27 cellular contexts compared by ENCODE assay signal in genomic region chr7:47771990-47772360, GRCh38.
DNase-seq lines count a peak whose midpoint lies in the region; ATAC-seq, FAIRE-seq and TF ChIP-seq lines count a peak whose summit lies in the region.
"Had no signal": no experiment of that assay in that cellular context is flagged by ENCODE, and none has a peak within 500 bp of the region (broad histone marks: within the 10 kb centered on the region; RNA-seq: fewer than 3 reads in every experiment).

No MANE protein-coding gene starts in this region.

- H3K9me3 Mint-ChIP-seq in mesothelial cell of epicardium (no peaks in the 10 kb centered on the region), glutamatergic neuron (ENCODE audit: unreplicated experiment) (peaks cover 2% of the 10 kb centered on the region)
- H3K9me3 Mint-ChIP-seq: activated CD8-positive, alpha-beta T cell treated with anti-CD3 and anti-CD28 coated beads for 36 hours; stimulated activated memory B cell treated with anti-CD40 and anti-IgM and Interleukin-4, amounts not matched to agents 10 μg/mL and 1 μg/mL and 100 μg/mL, for 72 hours had no signal

- peak; percentile 89 for FAIRE-seq in G401.6 (lab: Jason Lieb, UNC)

- peaks cover 40% of the 10 kb centered on the region for H3K4me1 Mint-ChIP-seq in mesothelial cell of epicardium
- peaks cover 6% of the 10 kb centered on the region for H3K4me1 Mint-ChIP-seq in glutamatergic neuron (ENCODE audit: low read depth, unreplicated experiment)
- H3K4me1 Mint-ChIP-seq: activated naive CD8-positive, alpha-beta T cell treated with anti-CD3 and anti-CD28 coated beads, Interleukin-2, amount 10 ng/mL, durations not matched to agents 7 days and 5 days; CD14-positive monocyte; T-cell had no signal

- H3K27ac Mint-ChIP-seq in mesothelial cell of epicardium = peak overlapping the region; percentile 91
- no peak overlapping the region for H3K27ac Mint-ChIP-seq in glutamatergic neuron (ENCODE audit: unreplicated experiment)
- H3K27ac Mint-ChIP-seq: activated CD8-positive, alpha-beta T cell treated with anti-CD3 and anti-CD28 coated beads for 36 hours; activated naive CD8-positive, alpha-beta T cell treated with anti-CD3 and anti-CD28 coated beads, Interleukin-2, amount 10 ng/mL, durations not matched to agents 7 days and 5 days; effector memory CD8-positive, alpha-beta T cell; stimulated activated memory B cell treated with anti-CD40 and anti-IgM and Interleukin-4, amounts not matched to agents 10 μg/mL and 1 μg/mL and 100 μg/mL, for 72 hours; T-cell had no signal

- no peaks in the 10 kb centered on the region for H3K36me3 ChIP-seq in thoracic aorta
- H3K36me3 ChIP-seq: colonic mucosa had no signal

- ATAC-seq in thoracic aorta (ENCODE audit: insufficient number of reproducible peaks, low FRiP score, low read depth) = no peak
- ATAC-seq: activated CD8-positive, alpha-beta T cell treated with anti-CD3 and anti-CD28 coated beads for 36 hours; effector memory CD8-positive, alpha-beta T cell; esophagus mucosa; stimulated activated memory B cell treated with anti-CD40 and anti-IgM and Interleukin-4, amounts not matched to agents 10 μg/mL and 1 μg/mL and 100 μg/mL, for 72 hours; T-cell had no signal

- peak overlapping the region; percentile 72 to 85 for H3K27ac ChIP-seq in thoracic aorta
- H3K27ac ChIP-seq: colonic mucosa had no signal

- DNase-seq in cardiac fibroblast (ENCODE audit: low read depth in 2 of 2) (peak; percentile 32 to 48), mesothelial cell of epicardium (ENCODE audit: low spot score in 2 of 2, unreplicated experiment in 2 of 2) (no peak), thoracic aorta (ENCODE audit: low spot score) (no peak), cerebellum (ENCODE audit: low spot score) (no peak), glutamatergic neuron (no peak), COR-L47 (lab: John Stamatoyannopoulos, UW) (no peak), NCI-H526 (lab: John Stamatoyannopoulos, UW) (no peak)
- DNase-seq: activated CD4-positive, CD25-positive, alpha-beta regulatory T cell treated with anti-CD3 and anti-CD28 coated beads, Interleukin-2, amount 50 U/mL, for 72 hours; activated CD8-positive, alpha-beta T cell treated with anti-CD3 and anti-CD28 coated beads for 36 hours; activated effector memory CD4-positive, alpha-beta T cell treated with Interleukin-2 at 50 U/mL for 16 hours; activated naive CD8-positive, alpha-beta T cell treated with anti-CD3 and anti-CD28 coated beads, Interleukin-2, amount 10 ng/mL, durations not matched to agents 7 days and 5 days; colonic mucosa; effector memory CD8-positive, alpha-beta T cell; NCI-H1417 treated with DMSO at 0.1 percent for 48 hours; NCI-H2107; NK-92 treated with Interleukin-12 subunit alpha and Interleukin-12 subunit beta, amount 100 ng/mL, for 24 hours; retina; SIG-M5; stimulated activated CD4-positive, alpha-beta T cell treated with anti-CD3 and anti-CD28 coated beads, Interleukin-4, amount 100 ng/mL, for 1 hour; T-cell had no signal

- H3K9me3 ChIP-seq in thoracic aorta = no peaks in the 10 kb centered on the region
- H3K9me3 ChIP-seq: colonic mucosa had no signal

- peaks cover 17 to 39% of the 10 kb centered on the region in 2 donors for H3K4me1 ChIP-seq in thoracic aorta (ENCODE audit: control insufficient read depth in 1 of 2, low read depth in 2 of 2)
- H3K4me1 ChIP-seq: colonic mucosa had no signal

- H3K27me3 Mint-ChIP-seq in mesothelial cell of epicardium (ENCODE audit: low read depth) = no peaks in the 10 kb centered on the region
- H3K27me3 Mint-ChIP-seq in glutamatergic neuron (ENCODE audit: unreplicated experiment) = no peaks in the 10 kb centered on the region
- H3K27me3 Mint-ChIP-seq: activated CD8-positive, alpha-beta T cell treated with anti-CD3 and anti-CD28 coated beads for 36 hours; brain; stimulated activated memory B cell treated with anti-CD40 and anti-IgM and Interleukin-4, amounts not matched to agents 10 μg/mL and 1 μg/mL and 100 μg/mL, for 72 hours had no signal

- H3K27me3 ChIP-seq in thoracic aorta (replicated peaks; ENCODE audit: insufficient read depth) = no peaks in the 10 kb centered on the region
- H3K27me3 ChIP-seq: colonic mucosa had no signal

- H3K4me3 ChIP-seq in cardiac fibroblast (replicated peaks in 1 of 2; ENCODE audit: low read depth in 2 of 2, low read length in 2 of 2) = no peak overlapping the region
- H3K4me3 ChIP-seq in thoracic aorta = no peak overlapping the region
- H3K4me3 ChIP-seq: colonic mucosa, GM23248, lung had no signal

- H3K4me3 Mint-ChIP-seq in mesothelial cell of epicardium (no peak overlapping the region), glutamatergic neuron (ENCODE audit: unreplicated experiment) (no peak overlapping the region)
- H3K4me3 Mint-ChIP-seq: activated CD8-positive, alpha-beta T cell treated with anti-CD3 and anti-CD28 coated beads for 36 hours; activated naive CD8-positive, alpha-beta T cell treated with anti-CD3 and anti-CD28 coated beads, Interleukin-2, amount 10 ng/mL, durations not matched to agents 7 days and 5 days; brain; CD14-positive monocyte; effector memory CD8-positive, alpha-beta T cell; stimulated activated memory B cell treated with anti-CD40 and anti-IgM and Interleukin-4, amounts not matched to agents 10 μg/mL and 1 μg/mL and 100 μg/mL, for 72 hours; T-cell had no signal

- TF ChIP-seq CTCF in cardiac fibroblast (IDR thresholded peaks at IDR 0.05; ENCODE audit: low read depth, low read length) (no peak), mesothelial cell of epicardium (IDR thresholded peaks at IDR 0.05; ENCODE audit: unreplicated experiment) (no peak), thoracic aorta (IDR thresholded peaks at IDR 0.05) (no peak), glutamatergic neuron (IDR thresholded peaks at IDR 0.05; ENCODE audit: partially characterized antibody, unreplicated experiment) (no peak)

- H3K36me3 Mint-ChIP-seq in mesothelial cell of epicardium = peaks cover 1% of the 10 kb centered on the region
- no peaks in the 10 kb centered on the region for H3K36me3 Mint-ChIP-seq in glutamatergic neuron (ENCODE audit: unreplicated experiment)
- H3K36me3 Mint-ChIP-seq: activated naive CD8-positive, alpha-beta T cell treated with anti-CD3 and anti-CD28 coated beads, Interleukin-2, amount 10 ng/mL, durations not matched to agents 7 days and 5 days; brain; CD14-positive monocyte; stimulated activated memory B cell treated with anti-CD40 and anti-IgM and Interleukin-4, amounts not matched to agents 10 μg/mL and 1 μg/mL and 100 μg/mL, for 72 hours; T-cell had no signal

Comparison
In these comparisons a context has a peak if more than half of its experiments do, and no peak if none do; other contexts are left out.
1. DNase-seq: peak in cardiac fibroblast (2 of 2); none in mesothelial cell of epicardium (0 of 2), thoracic aorta (single experiment), cerebellum (single experiment), glutamatergic neuron (single experiment), COR-L47 (single experiment) and NCI-H526 (0 of 2).